Comparison of ENCODE assay signal across 8 cellular contexts in the genomic region with DNA sequence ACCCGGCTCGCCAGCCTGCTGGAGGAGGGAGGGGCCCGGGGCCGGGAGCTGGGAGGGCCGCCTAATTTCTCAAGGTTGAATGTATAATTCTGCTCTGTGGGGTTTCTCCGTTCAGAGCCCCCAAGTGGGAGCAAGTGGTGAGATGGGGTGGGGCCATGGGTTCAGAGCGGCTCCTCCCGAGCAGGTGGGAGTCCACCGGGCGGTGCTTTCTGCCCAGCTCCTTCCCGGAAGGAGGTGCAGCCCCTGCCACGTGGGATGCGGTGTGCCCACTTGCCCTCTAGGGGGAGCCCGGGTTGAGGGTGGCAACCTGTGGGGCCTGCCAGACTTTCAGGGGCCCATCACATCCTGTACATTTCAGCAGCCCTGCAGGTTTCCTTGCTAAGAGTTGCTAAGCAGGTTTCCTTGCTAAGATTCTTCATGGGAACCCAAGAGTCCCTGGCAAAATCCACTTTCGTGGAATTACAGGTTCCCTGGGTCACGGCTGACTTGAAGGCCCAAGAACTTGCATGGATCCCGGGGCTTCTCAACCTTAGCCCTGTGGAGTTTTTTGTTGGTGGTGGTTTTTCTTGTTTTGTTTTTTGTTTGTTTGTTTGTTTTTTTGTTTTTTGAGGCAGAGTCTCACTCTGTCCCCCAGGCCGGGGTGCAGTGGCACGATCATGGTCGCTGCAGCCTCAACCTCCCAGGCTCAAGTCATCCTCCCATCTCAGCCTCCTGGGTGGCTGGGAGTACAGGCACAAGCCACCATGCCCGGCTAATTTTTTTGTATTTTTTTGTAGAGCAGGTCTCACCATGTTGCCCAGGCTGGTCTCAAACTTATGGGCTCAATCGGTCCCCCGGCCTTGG.
DNase-seq lines count a peak whose midpoint lies in the region; ATAC-seq, FAIRE-seq and TF ChIP-seq lines count a peak whose summit lies in the region.

No MANE protein-coding gene starts in this region.

- no peaks in the 10 kb centered on the region for H3K36me3 Mint-ChIP-seq in activated naive CD8-positive, alpha-beta T cell treated with anti-CD3 and anti-CD28 coated beads for 36 hours

- FAIRE-seq in D721Med (lab: Jason Lieb, UNC), result no peak

- no peaks in the 10 kb centered on the region for H3K27me3 Mint-ChIP-seq in activated naive CD8-positive, alpha-beta T cell treated with anti-CD3 and anti-CD28 coated beads for 36 hours

- peak; percentile 63 for TF ChIP-seq CTCF in D721Med (IDR thresholded peaks at IDR 0.05; ENCODE audit: insufficient read depth, missing control alignments)

- DNase-seq in D721Med (ENCODE audit: insufficient read length, low spot score) (no peak), KG1 (lab: John Stamatoyannopoulos, UW) (peak; percentile 76), T follicular helper cell (ENCODE audit: low read depth) (peak; percentile 63), iPS-NIHi7 (ENCODE audit: extremely low spot score) (peak; percentile 88)
- DNase-seq in activated naive CD8-positive, alpha-beta T cell treated with anti-CD3 and anti-CD28 coated beads for 36 hours, result peak; percentile 84
- DNase-seq in stimulated activated CD4-positive, alpha-beta T cell treated with anti-CD3 and anti-CD28 coated beads, Interleukin-4, amount 100 ng/mL, for 4 hours, result peak; percentile 63 to 69

- no peak overlapping the region for H3K27ac Mint-ChIP-seq in activated naive CD8-positive, alpha-beta T cell treated with anti-CD3 and anti-CD28 coated beads for 36 hours

- H3K4me1 Mint-ChIP-seq in activated naive CD8-positive, alpha-beta T cell treated with anti-CD3 and anti-CD28 coated beads for 36 hours, result peaks cover 16% of the 10 kb centered on the region

- ATAC-seq in GM21717 (IDR thresholded peaks at IDR 0.05; ENCODE audit: unreplicated experiment), result no peak
- ATAC-seq in GM21423 (IDR thresholded peaks at IDR 0.05; ENCODE audit: unreplicated experiment), result no peak

- H3K4me3 Mint-ChIP-seq in activated naive CD8-positive, alpha-beta T cell treated with anti-CD3 and anti-CD28 coated beads for 36 hours, result no peak overlapping the region

- H3K9me3 Mint-ChIP-seq in activated naive CD8-positive, alpha-beta T cell treated with anti-CD3 and anti-CD28 coated beads for 36 hours, result peaks cover 5% of the 10 kb centered on the region
